ENCODE assay signal across 9 cellular contexts in the genomic region with DNA sequence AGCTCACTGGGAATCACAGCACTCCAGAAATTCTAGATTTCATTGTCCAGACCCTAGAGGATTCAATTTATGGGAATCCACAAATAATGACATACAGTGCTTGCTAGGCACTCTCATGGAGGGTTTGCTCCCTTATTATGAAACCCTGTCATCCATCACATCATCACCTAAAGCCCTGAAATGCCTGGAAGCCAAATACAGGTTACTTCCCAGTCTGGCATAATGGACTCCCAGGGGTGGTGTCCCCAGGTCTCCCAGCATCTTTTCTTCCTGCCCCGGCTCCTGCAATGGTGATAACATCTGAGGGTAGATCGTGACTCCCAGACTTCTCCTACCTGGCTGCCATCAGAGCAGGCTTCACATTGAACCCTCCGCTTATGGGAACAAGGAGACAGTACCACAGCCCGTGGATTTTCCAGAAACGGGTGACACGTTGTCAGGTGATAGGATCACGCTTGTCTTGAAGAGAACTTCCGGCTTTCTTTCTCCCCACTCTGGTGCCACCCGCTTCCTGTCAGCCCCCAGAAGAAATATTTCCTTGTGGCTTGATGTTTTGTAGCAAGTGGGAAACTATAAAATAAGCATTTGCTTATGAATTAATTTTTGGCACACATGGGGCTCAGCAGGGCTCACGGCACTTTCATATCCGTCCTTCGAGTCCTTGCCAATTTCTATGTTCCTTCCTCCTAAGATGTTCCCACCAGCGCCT.
DNase-seq lines count a peak whose midpoint lies in the region; ATAC-seq and TF ChIP-seq lines count a peak whose summit lies in the region.
"Had no signal": no experiment of that assay in that cellular context is flagged by ENCODE, and none has a peak within 500 bp of the region (broad histone marks: within the 10 kb centered on the region; RNA-seq: fewer than 3 reads in every experiment).

No MANE protein-coding gene starts in this region.

- H3K36me3 ChIP-seq in SJCRH30 (no peaks in the 10 kb centered on the region), duodenal mucosa (ENCODE audit: control insufficient read depth in 1 of 2, insufficient read depth in 2 of 2, low read length in 2 of 2) (no peaks in the 10 kb centered on the region)

- H3K4me3 Mint-ChIP-seq in nephron: no peak overlapping the region

- no peaks in the 10 kb centered on the region for H3K27me3 Mint-ChIP-seq in nephron (ENCODE audit: low read depth)

- H3K27ac Mint-ChIP-seq in nephron: peak overlapping the region in 2 of 3 experiments; percentile 74 to 93

- H3K27ac ChIP-seq in SJCRH30 (peak overlapping the region; percentile 61), duodenal mucosa (ENCODE audit: low read depth, low read length) (peak overlapping the region; percentile 17)

- peaks cover 22% of the 10 kb centered on the region for H3K4me1 ChIP-seq in SJCRH30
- H3K4me1 ChIP-seq in duodenal mucosa (ENCODE audit: control insufficient read depth in 1 of 2, insufficient read depth in 2 of 2, low read length in 2 of 2): peaks cover 30 to 33% of the 10 kb centered on the region in 2 donors

- H3K9me3 ChIP-seq in SJCRH30 (replicated peaks): no peaks in the 10 kb centered on the region
- H3K9me3 ChIP-seq in duodenal mucosa (ENCODE audit: control insufficient read depth in 1 of 2, low read length in 2 of 2): no peaks in the 10 kb centered on the region

- ATAC-seq in GM18520 (IDR thresholded peaks at IDR 0.05; ENCODE audit: unreplicated experiment) (no peak), GM19452 (IDR thresholded peaks at IDR 0.05; ENCODE audit: unreplicated experiment) (no peak), HG03045 (IDR thresholded peaks at IDR 0.05; ENCODE audit: unreplicated experiment) (no peak)

- peaks cover 75% of the 10 kb centered on the region for H3K36me3 Mint-ChIP-seq in nephron (ENCODE audit: low read depth)

- H3K9me3 Mint-ChIP-seq in nephron: no peaks in the 10 kb centered on the region

- H3K9ac ChIP-seq in duodenal mucosa (ENCODE audit: low read depth in 1 of 2, low read length in 2 of 2): peak overlapping the region in 1 of 2 donors; percentile 18

- H3K27me3 ChIP-seq in SJCRH30 (no peaks in the 10 kb centered on the region), duodenal mucosa (ENCODE audit: control insufficient read depth in 1 of 2, insufficient read depth in 2 of 2, low read length in 2 of 2) (no peaks in the 10 kb centered on the region)

- TF ChIP-seq CTCF in AG10803 (conservative IDR thresholded peaks at IDR 0.05; ENCODE audit: low read length): no peak
- TF ChIP-seq CTCF in nephron (IDR thresholded peaks at IDR 0.05; ENCODE audit: unreplicated experiment in 3 of 3): no peak
- TF ChIP-seq CTCF in GM20000 (IDR thresholded peaks at IDR 0.05; ENCODE audit: extremely low read depth, missing control alignments): no peak

- no peak overlapping the region for H3K4me3 ChIP-seq in AG10803 (ENCODE audit: low read length)
- H3K4me3 ChIP-seq in SJCRH30: no peak overlapping the region
- no peak overlapping the region for H3K4me3 ChIP-seq in duodenal mucosa (ENCODE audit: low read depth in 1 of 2, low read length in 2 of 2)

- H3K4me1 Mint-ChIP-seq in nephron: peaks cover 27% of the 10 kb centered on the region

- DNase-seq in AG10803 (ENCODE audit: low read depth) (peak; percentile 22), SJCRH30 (no peak), GM20000 (ENCODE audit: low spot score) (no peak)
- DNase-seq: Caco-2 had no signal
